20 cellular contexts compared by ENCODE assay signal in the genomic region with DNA sequence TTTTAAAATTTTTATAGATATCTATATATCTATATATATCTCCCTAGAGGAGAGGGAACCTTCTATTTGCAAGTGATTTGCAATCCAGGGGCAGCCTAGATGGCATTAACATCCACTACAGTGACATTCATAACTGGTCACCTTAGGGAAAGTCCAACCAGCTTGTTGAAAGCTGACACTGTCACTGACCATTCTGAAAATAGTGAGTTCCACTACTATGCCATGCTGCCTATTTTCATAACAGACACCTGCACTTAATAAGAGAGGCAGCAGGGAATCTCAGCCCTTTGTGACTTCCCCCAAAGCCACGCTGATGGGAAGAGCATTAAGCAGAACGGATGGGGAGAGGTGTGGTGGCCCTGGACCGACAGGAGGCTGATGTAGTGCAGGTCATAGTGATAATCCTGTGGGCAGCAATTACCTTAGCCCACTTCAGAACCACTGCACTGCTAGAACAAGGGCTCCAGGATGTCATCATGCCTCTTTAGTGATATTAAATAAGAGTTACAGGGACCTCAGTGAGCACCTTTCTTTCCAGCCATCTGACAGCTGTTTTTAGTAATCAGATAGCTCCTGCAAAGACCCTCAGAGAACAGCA. TPM values are rescaled to one million over a fixed set of nuclear protein-coding genes. Genes with fewer than 3 reads are reported as not detected.
DNase-seq lines count a peak whose midpoint lies in the region; ATAC-seq, FAIRE-seq and TF ChIP-seq lines count a peak whose summit lies in the region.
"Had no signal": no experiment of that assay in that cellular context is flagged by ENCODE, and none has a peak within 500 bp of the region (broad histone marks: within the 10 kb centered on the region; RNA-seq: fewer than 3 reads in every experiment).

No MANE protein-coding gene starts in this region.

- no peak overlapping the region for H3K4me3 Mint-ChIP-seq in activated CD4-positive, alpha-beta T cell treated with anti-CD3 and anti-CD28 coated beads, Interleukin-2, amount 10 ng/mL, durations not matched to agents 7 days and 5 days
- H3K4me3 Mint-ChIP-seq in T-cell: no peak overlapping the region

- FAIRE-seq in D721Med (lab: Jason Lieb, UNC): peak; percentile 41
- FAIRE-seq: bronchial epithelial cell, urothelium cell line had no signal

- ATAC-seq in T-cell (replicated peaks in 1 of 4): peak in 1 of 4 experiments; percentile 24

- H3K27me3 Mint-ChIP-seq in activated CD4-positive, alpha-beta T cell treated with anti-CD3 and anti-CD28 coated beads, Interleukin-2, amount 10 ng/mL, durations not matched to agents 7 days and 5 days: no peaks in the 10 kb centered on the region
- no peaks in the 10 kb centered on the region for H3K27me3 Mint-ChIP-seq in T-cell

- TF ChIP-seq CTCF in D721Med (IDR thresholded peaks at IDR 0.05; ENCODE audit: insufficient read depth, missing control alignments): no peak
- no peak for TF ChIP-seq CTCF in left ventricle myocardium inferior (IDR thresholded peaks at IDR 0.05; ENCODE audit: borderline replicate concordance)

- H3K36me3 Mint-ChIP-seq in activated CD4-positive, alpha-beta T cell treated with anti-CD3 and anti-CD28 coated beads, Interleukin-2, amount 10 ng/mL, durations not matched to agents 7 days and 5 days (ENCODE audit: low read depth): peaks cover 63% of the 10 kb centered on the region
- H3K36me3 Mint-ChIP-seq in T-cell: peaks cover 10% of the 10 kb centered on the region

- no peak for DNase-seq in activated CD4-positive, alpha-beta T cell treated with anti-CD3 and anti-CD28 coated beads, Interleukin-2, amount 10 ng/mL, durations not matched to agents 7 days and 5 days
- DNase-seq in activated CD4-positive, alpha-beta T cell treated with anti-CD3 and anti-CD28 coated beads for 48 hours: no peak
- no peak for DNase-seq in D721Med (ENCODE audit: insufficient read length, low spot score)
- DNase-seq in T-cell: no peak
- no peak for DNase-seq in left ventricle myocardium inferior
- DNase-seq in mesenteric fat pad (ENCODE audit: low spot score): no peak
- no peak for DNase-seq in stimulated activated CD4-positive, alpha-beta T cell treated with anti-CD3 and anti-CD28 coated beads, Interleukin-12 subunit alpha, Interleukin-12 subunit beta, amount 100 ng/mL, for 4 hours
- no peak for DNase-seq in activated CD4-positive, CD25-positive, alpha-beta regulatory T cell (lab: John Stamatoyannopoulos, UW)
- DNase-seq: activated CD4-positive, alpha-beta T cell treated with anti-CD3 and anti-CD28 coated beads for 1 hour; activated T-cell treated with anti-CD3 and anti-CD28 coated beads, Interleukin-2, amount 50 U/mL, for 1 hour; DND-41; GM23248; NCI-H1436; NCI-H510A; ovary; PC-9; sigmoid colon had no signal

- H3K27ac ChIP-seq in left ventricle myocardium inferior (replicated peaks): peak overlapping the region; percentile 75
- H3K27ac ChIP-seq: esophagus muscularis mucosa, GM23248, ovary, PC-9, sigmoid colon had no signal

- H3K27ac Mint-ChIP-seq in activated CD4-positive, alpha-beta T cell treated with anti-CD3 and anti-CD28 coated beads, Interleukin-2, amount 10 ng/mL, durations not matched to agents 7 days and 5 days: peak overlapping the region; percentile 54
- H3K27ac Mint-ChIP-seq in T-cell: peak overlapping the region; percentile 86 to 89

- no peaks in the 10 kb centered on the region for H3K36me3 ChIP-seq in left ventricle myocardium inferior
- H3K36me3 ChIP-seq: esophagus muscularis mucosa, ovary, sigmoid colon had no signal

- peaks cover 3% of the 10 kb centered on the region for H3K9me3 Mint-ChIP-seq in activated CD4-positive, alpha-beta T cell treated with anti-CD3 and anti-CD28 coated beads, Interleukin-2, amount 10 ng/mL, durations not matched to agents 7 days and 5 days
- H3K9me3 Mint-ChIP-seq in T-cell: no peaks in the 10 kb centered on the region

- no peak overlapping the region for H3K4me3 ChIP-seq in left ventricle myocardium inferior
- H3K4me3 ChIP-seq: esophagus muscularis mucosa, GM23248, ovary, PC-9, sigmoid colon had no signal

- no peaks in the 10 kb centered on the region for H3K27me3 ChIP-seq in left ventricle myocardium inferior (ENCODE audit: low read depth)
- H3K27me3 ChIP-seq: esophagus muscularis mucosa, ovary, sigmoid colon had no signal

- H3K4me1 Mint-ChIP-seq in activated CD4-positive, alpha-beta T cell treated with anti-CD3 and anti-CD28 coated beads, Interleukin-2, amount 10 ng/mL, durations not matched to agents 7 days and 5 days: peaks cover 82% of the 10 kb centered on the region
- H3K4me1 Mint-ChIP-seq in T-cell: peaks cover 91 to 92% (median 92%) of the 10 kb centered on the region in 3 donors

- CTCF ChIA-PET in activated CD4-positive, alpha-beta T cell treated with anti-CD3 and anti-CD28 coated beads, Interleukin-2, amount 10 ng/mL, durations not matched to agents 7 days and 5 days (lab: Charles Lee): interaction anchor here (0.8 to 1.2 kb wide), 2 partner anchors 52 to 215 kb away, joined by 3 read pairs; no protein-coding TSS in a partner anchor
- CTCF ChIA-PET in T-cell (lab: Charles Lee): interaction anchor here (1.0 to 2.2 kb wide), 9 partner anchors 9 to 179 kb away, joined by 3 to 10 read pairs (median 5); no protein-coding TSS in a partner anchor

- peaks cover 57% of the 10 kb centered on the region for H3K4me1 ChIP-seq in left ventricle myocardium inferior
- H3K4me1 ChIP-seq: sigmoid colon had no signal

- no peaks in the 10 kb centered on the region for H3K9me3 ChIP-seq in left ventricle myocardium inferior (replicated peaks)
- H3K9me3 ChIP-seq: esophagus muscularis mucosa, ovary, sigmoid colon had no signal

- intact Hi-C loops in left ventricle myocardium inferior (cut with micrococcal nuclease): no loop called here

- POLR2A ChIA-PET in activated CD4-positive, alpha-beta T cell treated with anti-CD3 and anti-CD28 coated beads, Interleukin-2, amount 10 ng/mL, durations not matched to agents 7 days and 5 days (lab: Charles Lee): no interaction called here
- POLR2A ChIA-PET in T-cell (lab: Charles Lee): interaction anchor here in 1 of 2 donors (0.6 kb wide), 2 partner anchors 23 to 87 kb away, joined by 3 read pairs; no protein-coding TSS in a partner anchor

RNA-seq across cellular contexts. Expression of a gene that starts 51.3 kb away (rescaled TPM):
- total RNA-seq in activated CD4-positive, alpha-beta T cell treated with anti-CD3 and anti-CD28 coated beads, Interleukin-2, amount 10 ng/mL, durations not matched to agents 7 days and 5 days: 10 to 100 TPM; 51.1 to 57.4 TPM
- total RNA-seq in T-cell (10 to 100 TPM; 17.4 to 56.1 (median 23.0) TPM), left ventricle myocardium inferior (9.0 TPM), mesenteric fat pad (6.2 TPM)
- total RNA-seq: bronchial epithelial cell, GM23248 had no signal
